Comparison of ENCODE assay signal across 8 cellular contexts in the genomic region with DNA sequence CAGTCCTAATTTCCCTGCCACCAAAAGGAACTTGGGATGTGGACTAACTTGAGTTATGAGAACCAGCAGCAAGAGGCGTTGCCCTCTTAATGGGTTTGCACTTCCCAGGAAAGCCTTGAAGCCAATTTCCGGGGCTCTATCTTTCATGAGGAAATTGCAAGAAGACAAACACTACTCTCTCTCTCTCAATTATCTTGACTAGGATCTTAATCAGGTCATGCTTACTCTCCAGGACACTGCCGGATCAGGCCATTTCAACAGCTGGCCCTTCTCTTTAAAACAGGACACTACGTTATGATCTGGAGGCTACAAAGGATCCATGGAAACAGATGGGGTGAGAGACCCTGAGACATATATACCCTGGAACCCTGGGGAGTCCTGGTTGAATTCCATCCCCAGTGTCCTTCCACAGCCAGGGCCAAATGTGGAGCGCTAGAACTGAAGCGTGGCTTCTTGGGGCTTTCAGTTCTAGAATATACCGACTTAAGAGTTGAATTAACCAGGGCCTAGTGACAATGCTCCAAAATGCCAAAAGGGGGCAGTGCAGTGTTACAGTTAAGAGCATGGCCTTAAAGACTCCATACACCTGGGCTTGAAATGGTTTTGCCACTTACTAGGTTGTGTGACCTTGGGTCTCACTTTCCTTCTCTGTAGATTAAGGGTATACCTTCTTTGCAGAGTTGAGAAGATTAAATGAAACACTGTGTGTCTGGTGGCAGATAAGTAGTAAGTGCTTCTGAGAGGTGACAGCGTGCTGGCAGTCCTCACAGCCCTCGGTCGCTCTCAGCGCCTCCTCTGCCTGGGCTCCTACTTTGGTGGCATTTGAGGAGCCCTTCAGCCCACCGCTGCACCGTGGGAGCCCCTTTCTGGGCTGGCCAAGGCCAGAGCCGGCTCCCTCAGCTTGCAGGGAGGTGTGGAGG. TPM values are rescaled to one million over a fixed set of nuclear protein-coding genes. Genes with fewer than 3 reads are reported as not detected.
DNase-seq lines count a peak whose midpoint lies in the region; ATAC-seq, FAIRE-seq and TF ChIP-seq lines count a peak whose summit lies in the region.

No MANE protein-coding gene starts in this region.

- TF ChIP-seq EP300 in A549 (IDR thresholded peaks at IDR 0.05): no peak

- no peak for TF ChIP-seq POLR2A in A549 (IDR thresholded peaks at IDR 0.05; ENCODE audit: low read length)

- no peak overlapping the region for H3K4me3 ChIP-seq in A549

- H3K27ac ChIP-seq in A549: no peak overlapping the region

- CTCF ChIA-PET in A549 (lab: Yijun Ruan, JAX): interaction anchor here (0.6 to 15.6 kb wide), 32 partner anchors 9 to 166 kb away, joined by 3 to 152 read pairs (median 4); a partner anchor contains a TSS

- ATAC-seq in A549: peak; percentile 95 to 98
- peak; percentile 50 for ATAC-seq in GM18502 (IDR thresholded peaks at IDR 0.05; ENCODE audit: poor library complexity, unreplicated experiment)
- ATAC-seq in GM18520 (IDR thresholded peaks at IDR 0.05; ENCODE audit: unreplicated experiment): no peak

- no peaks in the 10 kb centered on the region for H3K4me1 ChIP-seq in A549

- no peaks in the 10 kb centered on the region for H3K9me3 ChIP-seq in A549

- peak; percentile 86 to 92 for TF ChIP-seq RAD21 in A549 (conservative IDR thresholded peaks at IDR 0.05 in 1 of 2, IDR thresholded peaks at IDR 0.05 in 1 of 2)

- peak; percentile 87 for TF ChIP-seq CTCF in A549 (IDR thresholded peaks at IDR 0.05)

- WGBS in A549 (ENCODE audit: missing lambda C conversion rate): 66% methylated on average over 14 of the region's 14 CpGs

- POLR2A ChIA-PET in A549 (lab: Yijun Ruan, JAX): no interaction called here

- peak; percentile 85 for FAIRE-seq in A549 (lab: Jason Lieb, UNC)

- DNase-seq in A549 (ENCODE audit: low read depth in 1 of 2, low spot score in 1 of 2) (peak; percentile 51 to 87), NCI-H1105 treated with DMSO at 0.1 percent for 48 hours (lab: John Stamatoyannopoulos, UW) (peak; percentile 66), SW480 (ENCODE audit: low spot score) (peak; percentile 70), astrocyte of the hippocampus (ENCODE audit: low read depth, low spot score) (peak; percentile 81), hippocampal formation (lab: John Stamatoyannopoulos, UW) (peak; percentile 21 to 37)
- DNase-seq in stimulated activated CD4-positive, alpha-beta T cell treated with anti-CD3 and anti-CD28 coated beads, Interleukin-12 subunit alpha, Interleukin-12 subunit beta, amount 100 ng/mL, for 48 hours (ENCODE audit: low read depth in 2 of 3, low spot score in 1 of 3): peak; percentile 35 to 62 (median 45)

- H3K4me2 ChIP-seq in A549: no peak overlapping the region

TF ChIP-seq in A549, 52 proteins besides CTCF, POLR2A, EP300 and RAD21:
- TF ChIP-seq SMC3 (IDR thresholded peaks at IDR 0.05) (peak; percentile 73), CEBPB (IDR thresholded peaks at IDR 0.05) (no peak)

RNA-seq across cellular contexts. Expression of a gene that starts 21.1 kb away (rescaled TPM):
- polyA plus RNA-seq in A549 (2011; rRNA removed) (8.1 and 10.4 TPM in 2 replicates), A549 (2017; fragmentation: RNase III; extraction: RNeasy Plus Mini Kit Qiagen cat#74134 plus additional on column Dnase treatment) (13.5 to 15.7 TPM (median 15.3 TPM) in 3 replicates)
- 8.5 and 12.3 TPM in 2 replicates for polyA plus RNA-seq in A549 (2012; cell fraction: cytosol; rRNA removed)
- 29.9 and 32.4 TPM in 2 replicates for polyA plus RNA-seq in A549 (2012; cell fraction: nucleus; rRNA removed)
- 9.2 and 11.8 TPM in 2 replicates for polyA minus RNA-seq in A549 (2011; rRNA and poly(A)+ RNA removed)

RNA-seq across cellular contexts. Expression of a gene that starts 21.3 kb away (rescaled TPM):
- polyA plus RNA-seq in A549 (2011; rRNA removed): 0.16 and 0.27 TPM in 2 replicates
- polyA plus RNA-seq in A549 (2012; cell fraction: cytosol; rRNA removed): 0.07 and 0.08 TPM in 2 replicates
- polyA plus RNA-seq in A549 (2012; cell fraction: nucleus; rRNA removed): 0.33 and 0.47 TPM in 2 replicates
- 0.34 to 0.50 TPM (median 0.40 TPM) in 3 replicates for polyA plus RNA-seq in A549 (2017; fragmentation: RNase III; extraction: RNeasy Plus Mini Kit Qiagen cat#74134 plus additional on column Dnase treatment)
- polyA minus RNA-seq in A549 (2011; rRNA and poly(A)+ RNA removed): 0.62 and 0.63 TPM in 2 replicates

Comparison
In these comparisons a context has a peak if more than half of its experiments do, and no peak if none do; other contexts are left out.
1. DNase-seq: peak in every context shown above with its lines; median percentile 81 in astrocyte of the hippocampus; 70 in SW480; 69 in A549; 66 in NCI-H1105 treated with DMSO at 0.1 percent for 48 hours; 45 in stimulated activated CD4-positive, alpha-beta T cell treated with anti-CD3 and anti-CD28 coated beads, Interleukin-12 subunit alpha, Interleukin-12 subunit beta, amount 100 ng/mL, for 48 hours; 29 in hippocampal formation.